20 cellular contexts compared by ENCODE assay signal in the genomic region with DNA sequence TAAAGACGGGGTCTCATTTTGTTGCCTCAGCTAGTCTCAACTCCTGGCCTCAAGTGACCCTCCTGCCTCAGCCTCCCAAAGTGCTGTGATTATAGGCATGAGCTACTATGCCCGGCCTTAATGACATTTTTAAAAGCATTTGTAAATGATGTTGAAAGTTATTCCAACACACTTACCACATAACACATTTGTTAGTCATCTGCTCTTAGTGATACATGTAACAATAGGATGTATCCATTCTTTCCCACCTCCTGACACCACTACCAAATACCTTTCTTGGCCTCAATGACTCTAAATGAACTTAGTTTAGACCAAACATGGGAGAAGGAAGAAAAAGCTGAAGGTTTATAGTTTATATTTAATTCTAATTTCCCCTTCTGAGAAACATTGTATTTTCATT. TPM values are rescaled to one million over a fixed set of nuclear protein-coding genes. Genes with fewer than 3 reads are reported as not detected.
A peak's percentile ranks its signal among the peaks of the same experiment; 100 is the strongest.
DNase-seq lines count a peak whose midpoint lies in the region; ATAC-seq and TF ChIP-seq lines count a peak whose summit lies in the region.
"Had no signal": no experiment of that assay in that cellular context is flagged by ENCODE, and none has a peak within 500 bp of the region (broad histone marks: within the 10 kb centered on the region; RNA-seq: fewer than 3 reads in every experiment).

No MANE protein-coding gene starts in this region.

- H3K27ac ChIP-seq in breast epithelium (no peak overlapping the region), smooth muscle cell (ENCODE audit: low read depth) (peak overlapping the region; percentile 95)
- H3K27ac ChIP-seq in naive thymus-derived CD4-positive, alpha-beta T cell (ENCODE audit: low read depth, low read length) = no peak overlapping the region
- H3K27ac ChIP-seq: colonic mucosa, esophagus muscularis mucosa, testis had no signal

- TF ChIP-seq POLR2A in breast epithelium (IDR thresholded peaks at IDR 0.05) = no peak

- H3K9ac ChIP-seq in smooth muscle cell (ENCODE audit: low read depth) = peak overlapping the region; percentile 80

- WGBS in smooth muscle cell (ENCODE audit: low lambda C conversion rate) = 48% methylated on average over 2 of the region's 2 CpGs

- H3K4me3 ChIP-seq in breast epithelium = no peak overlapping the region
- no peak overlapping the region for H3K4me3 ChIP-seq in fibroblast of mammary gland (ENCODE audit: control insufficient read depth, low read depth, low read length)
- H3K4me3 ChIP-seq in smooth muscle cell = no peak overlapping the region
- no peak overlapping the region for H3K4me3 ChIP-seq in naive thymus-derived CD4-positive, alpha-beta T cell (ENCODE audit: low read length)
- H3K4me3 ChIP-seq: A549, colonic mucosa, esophagus muscularis mucosa, testis had no signal

- peaks cover 34% of the 10 kb centered on the region for H3F3A ChIP-seq in smooth muscle cell (ENCODE audit: low read depth)

- H3K36me3 ChIP-seq in breast epithelium (no peaks in the 10 kb centered on the region), smooth muscle cell (ENCODE audit: low read depth) (no peaks in the 10 kb centered on the region)
- no peaks in the 10 kb centered on the region for H3K36me3 ChIP-seq in naive thymus-derived CD4-positive, alpha-beta T cell (ENCODE audit: control insufficient read depth in 2 of 3, insufficient read depth in 3 of 3, low read length in 3 of 3)
- H3K36me3 ChIP-seq: colonic mucosa, esophagus muscularis mucosa had no signal

- H3K9me3 ChIP-seq in breast epithelium (no peaks in the 10 kb centered on the region), smooth muscle cell (replicated peaks; ENCODE audit: low read depth) (no peaks in the 10 kb centered on the region)
- no peaks in the 10 kb centered on the region for H3K9me3 ChIP-seq in naive thymus-derived CD4-positive, alpha-beta T cell (ENCODE audit: control insufficient read depth in 2 of 3, low read length in 3 of 3)
- H3K9me3 ChIP-seq: A549, colonic mucosa, testis had no signal

- BruUV-seq in MCF 10A (replicated peaks; lab: Mats Ljungman, UMichigan) = no TSS peak

- H3K4me1 Mint-ChIP-seq in MCF 10A (ENCODE audit: insufficient read depth, unreplicated experiment) = peaks cover 12% of the 10 kb centered on the region
- peaks cover 0 to 17% (median 0%) of the 10 kb centered on the region in 7 donors for H3K4me1 Mint-ChIP-seq in naive thymus-derived CD4-positive, alpha-beta T cell
- H3K4me1 Mint-ChIP-seq in activated naive CD8-positive, alpha-beta T cell treated with anti-CD3 and anti-CD28 coated beads for 36 hours = peaks cover 3% of the 10 kb centered on the region

- POLR2A ChIA-PET in MCF 10A (lab: Yijun Ruan, JAX) = interaction anchor here (0.8 kb wide), 1 partner anchor 11 kb away, joined by 3 read pairs; no protein-coding TSS in a partner anchor
- POLR2A ChIA-PET in naive thymus-derived CD4-positive, alpha-beta T cell (lab: Charles Lee) = no interaction called here

- no peaks in the 10 kb centered on the region for H4K20me1 ChIP-seq in smooth muscle cell (ENCODE audit: low read depth)

- CTCF ChIA-PET in MCF 10A (lab: Yijun Ruan, JAX) = interaction anchor here (0.6 to 1.0 kb wide), 2 partner anchors 19 to 248 kb away, joined by 3 to 4 read pairs; no protein-coding TSS in a partner anchor
- CTCF ChIA-PET in naive thymus-derived CD4-positive, alpha-beta T cell (lab: Charles Lee) = no interaction called here

- H3K4me1 ChIP-seq in breast epithelium (no peaks in the 10 kb centered on the region), smooth muscle cell (ENCODE audit: low read depth) (peaks cover 7% of the 10 kb centered on the region)
- no peaks in the 10 kb centered on the region for H3K4me1 ChIP-seq in naive thymus-derived CD4-positive, alpha-beta T cell (ENCODE audit: control insufficient read depth in 2 of 2, insufficient read depth in 2 of 2, low read length in 2 of 2)
- H3K4me1 ChIP-seq: colonic mucosa, testis had no signal

- H3K4me2 ChIP-seq in smooth muscle cell = no peak overlapping the region
- H3K4me2 ChIP-seq: A549 had no signal

- H3K27ac Mint-ChIP-seq in MCF 10A (ENCODE audit: low read depth, unreplicated experiment) = no peak overlapping the region
- no peak overlapping the region for H3K27ac Mint-ChIP-seq in naive thymus-derived CD4-positive, alpha-beta T cell
- no peak overlapping the region for H3K27ac Mint-ChIP-seq in activated naive CD8-positive, alpha-beta T cell treated with anti-CD3 and anti-CD28 coated beads for 36 hours
- H3K27ac Mint-ChIP-seq: activated CD4-positive, alpha-beta T cell treated with anti-CD3 and anti-CD28 coated beads for 36 hours; activated T-cell treated with anti-CD3 and anti-CD28 coated beads, Interleukin-2, amount 50 U/mL, for 24 hours; natural killer cell; T-helper 17 cell had no signal

- H3K27me3 ChIP-seq in breast epithelium (no peaks in the 10 kb centered on the region), smooth muscle cell (ENCODE audit: low read depth) (no peaks in the 10 kb centered on the region)
- no peaks in the 10 kb centered on the region for H3K27me3 ChIP-seq in naive thymus-derived CD4-positive, alpha-beta T cell (ENCODE audit: control insufficient read depth in 2 of 2, insufficient read depth in 2 of 2, low read length in 2 of 2)
- H3K27me3 ChIP-seq: colonic mucosa, esophagus muscularis mucosa, testis had no signal

- H3K27me3 Mint-ChIP-seq in MCF 10A (ENCODE audit: insufficient read depth, unreplicated experiment) = no peaks in the 10 kb centered on the region
- H3K27me3 Mint-ChIP-seq in naive thymus-derived CD4-positive, alpha-beta T cell = peaks cover 0 to 8% (median 0%) of the 10 kb centered on the region in 5 donors
- H3K27me3 Mint-ChIP-seq in activated naive CD8-positive, alpha-beta T cell treated with anti-CD3 and anti-CD28 coated beads for 36 hours = no peaks in the 10 kb centered on the region
- H3K27me3 Mint-ChIP-seq: T-helper 17 cell had no signal

- H3K4me3 Mint-ChIP-seq in MCF 10A (ENCODE audit: unreplicated experiment) = no peak overlapping the region
- H3K4me3 Mint-ChIP-seq in naive thymus-derived CD4-positive, alpha-beta T cell = no peak overlapping the region
- H3K4me3 Mint-ChIP-seq in activated naive CD8-positive, alpha-beta T cell treated with anti-CD3 and anti-CD28 coated beads for 36 hours = no peak overlapping the region
- H3K4me3 Mint-ChIP-seq: activated CD4-positive, alpha-beta T cell treated with anti-CD3 and anti-CD28 coated beads for 36 hours; activated T-cell treated with anti-CD3 and anti-CD28 coated beads, Interleukin-2, amount 50 U/mL, for 24 hours; natural killer cell; T-helper 17 cell had no signal

- no peaks in the 10 kb centered on the region for H3K79me2 ChIP-seq in smooth muscle cell (ENCODE audit: low read depth)

- H3K36me3 Mint-ChIP-seq in MCF 10A (ENCODE audit: insufficient read depth, unreplicated experiment) = no peaks in the 10 kb centered on the region
- H3K36me3 Mint-ChIP-seq in naive thymus-derived CD4-positive, alpha-beta T cell = no peaks in the 10 kb centered on the region
- H3K36me3 Mint-ChIP-seq in activated naive CD8-positive, alpha-beta T cell treated with anti-CD3 and anti-CD28 coated beads for 36 hours = no peaks in the 10 kb centered on the region
- H3K36me3 Mint-ChIP-seq: natural killer cell had no signal

- TF ChIP-seq CTCF in MCF 10A (IDR thresholded peaks at IDR 0.05; ENCODE audit: unreplicated experiment) = no peak
- no peak for TF ChIP-seq CTCF in breast epithelium (IDR thresholded peaks at IDR 0.05)
- no peak for TF ChIP-seq CTCF in fibroblast of mammary gland (conservative IDR thresholded peaks at IDR 0.05; ENCODE audit: control insufficient read depth, insufficient read depth, low read depth, low read length)
- TF ChIP-seq CTCF in smooth muscle cell (IDR thresholded peaks at IDR 0.05; ENCODE audit: borderline replicate concordance, insufficient read depth, poor library complexity, severe bottlenecking) = no peak

- peak; percentile 50 for DNase-seq in MCF 10A (ENCODE audit: unreplicated experiment)
- no peak for DNase-seq in breast epithelium (ENCODE audit: low spot score in 2 of 2)
- peak; percentile 53 for DNase-seq in SW480 (ENCODE audit: low spot score)
- peak; percentile 67 for DNase-seq in fibroblast of mammary gland (ENCODE audit: low read depth)
- DNase-seq in smooth muscle cell (lab: John Stamatoyannopoulos, UW; ENCODE audit: unreplicated experiment) = no peak
- DNase-seq in effector CD4-positive, alpha-beta T cell = no peak
- DNase-seq in naive thymus-derived CD4-positive, alpha-beta T cell = no peak
- DNase-seq in activated naive CD8-positive, alpha-beta T cell treated with anti-CD3 and anti-CD28 coated beads for 36 hours = no peak
- DNase-seq: activated CD4-positive, alpha-beta T cell treated with anti-CD3 and anti-CD28 coated beads for 36 hours; activated T-cell treated with anti-CD3 and anti-CD28 coated beads, Interleukin-2, amount 50 U/mL, for 24 hours; colonic mucosa; Karpas-422; natural killer cell; NCI-H187; NCI-H526; stimulated activated CD4-positive, alpha-beta T cell treated with anti-CD3 and anti-CD28 coated beads, Interleukin-1b, Interleukin-23, amount 100 ng/mL, for 48 hours; T-helper 17 cell; testis had no signal

- H2AFZ ChIP-seq in smooth muscle cell (ENCODE audit: low read depth) = no peak overlapping the region

- intact Hi-C loops in MCF 10A (cut with micrococcal nuclease) (no loop called here), breast epithelium (cut with DNase I; ENCODE audit: low total_unique reads) (loop anchor here (2.0 kb wide), 1 partner anchor 78 kb away; no protein-coding TSS in a partner anchor)
- intact Hi-C loops in naive thymus-derived CD4-positive, alpha-beta T cell (cut with micrococcal nuclease) = no loop called here

- H3K9me3 Mint-ChIP-seq in MCF 10A (ENCODE audit: unreplicated experiment) = no peaks in the 10 kb centered on the region
- H3K9me3 Mint-ChIP-seq in naive thymus-derived CD4-positive, alpha-beta T cell = peaks cover 0 to 4% (median 0%) of the 10 kb centered on the region in 11 donors
- peaks cover 3% of the 10 kb centered on the region for H3K9me3 Mint-ChIP-seq in activated naive CD8-positive, alpha-beta T cell treated with anti-CD3 and anti-CD28 coated beads for 36 hours
- H3K9me3 Mint-ChIP-seq: natural killer cell had no signal

- no peak for ATAC-seq in naive thymus-derived CD4-positive, alpha-beta T cell

RNA-seq across cellular contexts. Expression of gene MEDAG, which starts 59.8 kb away (rescaled TPM):
- not detected in 2 replicates for total RNA-seq in MCF 10A (2022)
- total RNA-seq in breast epithelium = 100 to 1,000 TPM in 1 of 3 donors, 10 to 100 TPM in 2; 76.2 to 142 (median 95.4) TPM
- total RNA-seq in smooth muscle cell = not detected in 2 replicates
- polyA plus RNA-seq in smooth muscle cell = not detected in 2 replicates
- total RNA-seq in naive thymus-derived CD4-positive, alpha-beta T cell = under 1 TPM in 1 of 5 experiments, not detected in 4; 0.17 TPM
- under 1 TPM in 1 of 2 donors, not detected in 1; 0.49 TPM for polyA plus RNA-seq in naive thymus-derived CD4-positive, alpha-beta T cell
- total RNA-seq in activated naive CD8-positive, alpha-beta T cell treated with anti-CD3 and anti-CD28 coated beads for 36 hours = not detected
- total RNA-seq: activated CD4-positive, alpha-beta T cell treated with anti-CD3 and anti-CD28 coated beads for 36 hours; natural killer cell; T-helper 17 cell had no signal

Comparison
In these comparisons a context has a peak if more than half of its experiments do, and no peak if none do; other contexts are left out.
1. DNase-seq: peak in MCF 10A (single experiment), SW480 (single experiment) and fibroblast of mammary gland (single experiment); none in breast epithelium (0 of 2), smooth muscle cell (single experiment), effector CD4-positive, alpha-beta T cell (single experiment), naive thymus-derived CD4-positive, alpha-beta T cell (0 of 9) and activated naive CD8-positive, alpha-beta T cell treated with anti-CD3 and anti-CD28 coated beads for 36 hours (single experiment).
2. RNA of gene MEDAG, which starts 59.8 kb away (total RNA-seq): 76.2 to 142 TPM in breast epithelium; not detected in activated naive CD8-positive, alpha-beta T cell treated with anti-CD3 and anti-CD28 coated beads for 36 hours, not detected in MCF 10A, not detected in smooth muscle cell and 0.17 TPM in naive thymus-derived CD4-positive, alpha-beta T cell; every median in the first group is over 10 times any median in the second.